Comparison of ENCODE assay signal across 16 cellular contexts in genomic region chr6:111861321-111861938, GRCh38. TPM values are rescaled to one million over a fixed set of nuclear protein-coding genes. Genes with fewer than 3 reads are reported as not detected.
A peak's percentile ranks its signal among the peaks of the same experiment; 100 is the strongest.
DNase-seq lines count a peak whose midpoint lies in the region; ATAC-seq and TF ChIP-seq lines count a peak whose summit lies in the region.
"Had no signal": no experiment of that assay in that cellular context is flagged by ENCODE, and none has a peak within 500 bp of the region (broad histone marks: within the 10 kb centered on the region; RNA-seq: fewer than 3 reads in every experiment).

No MANE protein-coding gene starts in this region.

- no peaks in the 10 kb centered on the region for H3K36me3 ChIP-seq in neural progenitor cell
- H3K36me3 ChIP-seq: adrenal gland, HAP-1, pancreas, uterus had no signal

- POLR2A ChIA-PET in activated CD8-positive, alpha-beta T cell treated with anti-CD3 and anti-CD28 coated beads for 36 hours (lab: Charles Lee): interaction anchor here (0.7 to 3.3 kb wide), 12 partner anchors 9 to 131 kb away, joined by 3 to 16 read pairs (median 4); no protein-coding TSS in a partner anchor

- H3K9me3 Mint-ChIP-seq in activated CD4-positive, alpha-beta T cell treated with anti-CD3 and anti-CD28 coated beads, Interleukin-2, amount 10 ng/mL, durations not matched to agents 24 days and 14 days: no peaks in the 10 kb centered on the region
- H3K9me3 Mint-ChIP-seq in activated CD8-positive, alpha-beta T cell treated with anti-CD3 and anti-CD28 coated beads for 36 hours: no peaks in the 10 kb centered on the region
- H3K9me3 Mint-ChIP-seq in neural progenitor cell: no peaks in the 10 kb centered on the region
- H3K9me3 Mint-ChIP-seq: T-helper 1 cell treated with Interleukin-12 subunit alpha and Interleukin-12 subunit beta and Interleukin-4 antibody, amounts not matched to agents 30 μg/mL and 1 μg/mL, for 36 hours had no signal

- H3K4me1 ChIP-seq in neural progenitor cell: peaks cover 59% of the 10 kb centered on the region
- H3K4me1 ChIP-seq: adrenal gland, HAP-1, pancreas had no signal

- H4K20me1 ChIP-seq in neural progenitor cell (ENCODE audit: low read depth): peaks cover 72% of the 10 kb centered on the region

- H3K36me3 Mint-ChIP-seq in activated CD4-positive, alpha-beta T cell treated with anti-CD3 and anti-CD28 coated beads, Interleukin-2, amount 10 ng/mL, durations not matched to agents 24 days and 14 days (ENCODE audit: low read depth): peaks cover 66% of the 10 kb centered on the region
- peaks cover 81% of the 10 kb centered on the region for H3K36me3 Mint-ChIP-seq in activated CD8-positive, alpha-beta T cell treated with anti-CD3 and anti-CD28 coated beads for 36 hours (ENCODE audit: low read depth)
- peaks cover 24% of the 10 kb centered on the region for H3K36me3 Mint-ChIP-seq in neural progenitor cell

- no peaks in the 10 kb centered on the region for H3K27me3 Mint-ChIP-seq in activated CD4-positive, alpha-beta T cell treated with anti-CD3 and anti-CD28 coated beads, Interleukin-2, amount 10 ng/mL, durations not matched to agents 24 days and 14 days
- H3K27me3 Mint-ChIP-seq in activated CD8-positive, alpha-beta T cell treated with anti-CD3 and anti-CD28 coated beads for 36 hours: no peaks in the 10 kb centered on the region
- no peaks in the 10 kb centered on the region for H3K27me3 Mint-ChIP-seq in neural progenitor cell (ENCODE audit: insufficient read depth, low read depth)

- H3K27ac ChIP-seq in neural progenitor cell: no peak overlapping the region
- H3K27ac ChIP-seq: adrenal gland, pancreas, uterus had no signal

- peak overlapping the region; percentile 61 for H3K4me2 ChIP-seq in neural progenitor cell

- H3K27ac Mint-ChIP-seq in activated CD4-positive, alpha-beta T cell treated with anti-CD3 and anti-CD28 coated beads, Interleukin-2, amount 10 ng/mL, durations not matched to agents 24 days and 14 days: peak overlapping the region; percentile 23
- H3K27ac Mint-ChIP-seq in activated CD8-positive, alpha-beta T cell treated with anti-CD3 and anti-CD28 coated beads for 36 hours: peak overlapping the region; percentile 91
- peak overlapping the region; percentile 5 for H3K27ac Mint-ChIP-seq in neural progenitor cell
- H3K27ac Mint-ChIP-seq: T-helper 1 cell treated with Interleukin-12 subunit alpha and Interleukin-12 subunit beta and Interleukin-4 antibody, amounts not matched to agents 30 μg/mL and 1 μg/mL, for 36 hours had no signal

- no peak overlapping the region for H3K4me3 Mint-ChIP-seq in activated CD4-positive, alpha-beta T cell treated with anti-CD3 and anti-CD28 coated beads, Interleukin-2, amount 10 ng/mL, durations not matched to agents 24 days and 14 days
- peak overlapping the region; percentile 35 for H3K4me3 Mint-ChIP-seq in activated CD8-positive, alpha-beta T cell treated with anti-CD3 and anti-CD28 coated beads for 36 hours
- no peak overlapping the region for H3K4me3 Mint-ChIP-seq in neural progenitor cell
- H3K4me3 Mint-ChIP-seq: T-helper 1 cell treated with Interleukin-12 subunit alpha and Interleukin-12 subunit beta and Interleukin-4 antibody, amounts not matched to agents 30 μg/mL and 1 μg/mL, for 36 hours had no signal

- no peak for TF ChIP-seq CTCF in activated CD8-positive, alpha-beta T cell treated with anti-CD3 and anti-CD28 coated beads for 36 hours (IDR thresholded peaks at IDR 0.05)
- TF ChIP-seq CTCF in neural progenitor cell (IDR thresholded peaks at IDR 0.05): no peak

- CTCF ChIA-PET in activated CD8-positive, alpha-beta T cell treated with anti-CD3 and anti-CD28 coated beads for 36 hours (lab: Charles Lee): interaction anchor here (1.1 to 1.7 kb wide), 5 partner anchors 11 to 181 kb away, joined by 3 to 7 read pairs (median 5); no protein-coding TSS in a partner anchor

- peaks cover 99% of the 10 kb centered on the region for H3K79me2 ChIP-seq in neural progenitor cell (ENCODE audit: low read depth)

- peak; percentile 41 for ATAC-seq in activated CD8-positive, alpha-beta T cell treated with anti-CD3 and anti-CD28 coated beads for 36 hours
- ATAC-seq: pancreas, PC-3 had no signal

- no peak overlapping the region for H3K4me3 ChIP-seq in neural progenitor cell
- H3K4me3 ChIP-seq: adrenal gland, HAP-1, pancreas, uterus had no signal

- H2AFZ ChIP-seq in neural progenitor cell (replicated peaks): no peak overlapping the region

- peaks cover 29% of the 10 kb centered on the region for H3F3A ChIP-seq in neural progenitor cell (ENCODE audit: low read depth)

- no peaks in the 10 kb centered on the region for H3K9me3 ChIP-seq in neural progenitor cell (ENCODE audit: low read depth)
- H3K9me3 ChIP-seq: adrenal gland, HAP-1, pancreas, uterus had no signal

- no peak overlapping the region for H3K9ac ChIP-seq in neural progenitor cell

- intact Hi-C loops in activated CD4-positive, alpha-beta T cell treated with anti-CD3 and anti-CD28 coated beads, Interleukin-2, amount 10 ng/mL, durations not matched to agents 24 days and 14 days (cut with micrococcal nuclease): loop anchor here (1.0 kb wide), 1 partner anchor 13 kb away; no protein-coding TSS in a partner anchor
- intact Hi-C loops in activated CD8-positive, alpha-beta T cell treated with anti-CD3 and anti-CD28 coated beads for 36 hours (cut with micrococcal nuclease): no loop called here

- no peaks in the 10 kb centered on the region for H3K27me3 ChIP-seq in neural progenitor cell
- H3K27me3 ChIP-seq: adrenal gland, pancreas, uterus had no signal

- peaks cover 91% of the 10 kb centered on the region for H3K4me1 Mint-ChIP-seq in activated CD4-positive, alpha-beta T cell treated with anti-CD3 and anti-CD28 coated beads, Interleukin-2, amount 10 ng/mL, durations not matched to agents 24 days and 14 days
- peaks cover 99% of the 10 kb centered on the region for H3K4me1 Mint-ChIP-seq in activated CD8-positive, alpha-beta T cell treated with anti-CD3 and anti-CD28 coated beads for 36 hours (ENCODE audit: low read depth)
- H3K4me1 Mint-ChIP-seq in neural progenitor cell: peaks cover 55% of the 10 kb centered on the region

- DNase-seq in activated CD4-positive, alpha-beta T cell treated with anti-CD3 and anti-CD28 coated beads, Interleukin-2, amount 10 ng/mL, durations not matched to agents 24 days and 14 days: peak; percentile 55
- DNase-seq in activated CD4-positive, alpha-beta T cell treated with anti-CD3 and anti-CD28 coated beads for 1 hour: no peak
- peak; percentile 96 for DNase-seq in NCI-H1105 treated with DMSO at 0.1 percent for 48 hours (lab: John Stamatoyannopoulos, UW)
- DNase-seq in activated CD8-positive, alpha-beta T cell treated with anti-CD3 and anti-CD28 coated beads for 36 hours: no peak
- no peak for DNase-seq in neural progenitor cell (ENCODE audit: low spot score)
- DNase-seq in GM03348 (ENCODE audit: low spot score): no peak
- no peak for DNase-seq in HuH-7.5 (ENCODE audit: low spot score)
- no peak for DNase-seq in stimulated activated naive CD4-positive, alpha-beta T cell treated with Interleukin-2 at 50 U/mL for 16 hours (lab: John Stamatoyannopoulos, UW)
- DNase-seq: adrenal gland, EL, mesenchymal stem cell, pancreas, PC-3, uterus had no signal

RNA-seq across cellular contexts. Expression of gene FYN, which starts 11.8 kb away (rescaled TPM):
- 331 and 341 TPM in 2 replicates for total RNA-seq in activated CD4-positive, alpha-beta T cell treated with anti-CD3 and anti-CD28 coated beads, Interleukin-2, amount 10 ng/mL, durations not matched to agents 24 days and 14 days
- total RNA-seq in activated CD8-positive, alpha-beta T cell treated with anti-CD3 and anti-CD28 coated beads for 36 hours: 100 to 1,000 TPM; 384 to 386 TPM
- total RNA-seq in neural progenitor cell (ENCODE audit: low replicate concordance): 149 and 167 TPM in 2 replicates

Comparison
In these comparisons a context has a peak if more than half of its experiments do, and no peak if none do; other contexts are left out.
1. DNase-seq: peak in activated CD4-positive, alpha-beta T cell treated with anti-CD3 and anti-CD28 coated beads, Interleukin-2, amount 10 ng/mL, durations not matched to agents 24 days and 14 days (single experiment) and NCI-H1105 treated with DMSO at 0.1 percent for 48 hours (single experiment); none in activated CD4-positive, alpha-beta T cell treated with anti-CD3 and anti-CD28 coated beads for 1 hour (single experiment), activated CD8-positive, alpha-beta T cell treated with anti-CD3 and anti-CD28 coated beads for 36 hours (single experiment), neural progenitor cell (single experiment), GM03348 (single experiment), HuH-7.5 (single experiment) and stimulated activated naive CD4-positive, alpha-beta T cell treated with Interleukin-2 at 50 U/mL for 16 hours (single experiment).
2. H3K27ac Mint-ChIP-seq: peak in every context shown above with its lines; median percentile 91 in activated CD8-positive, alpha-beta T cell treated with anti-CD3 and anti-CD28 coated beads for 36 hours; 23 in activated CD4-positive, alpha-beta T cell treated with anti-CD3 and anti-CD28 coated beads, Interleukin-2, amount 10 ng/mL, durations not matched to agents 24 days and 14 days; 5 in neural progenitor cell.